ENCODE assay signal across 20 cellular contexts in genomic region chr7:48421357-48421756, GRCh38.
DNase-seq lines count a peak whose midpoint lies in the region; TF ChIP-seq lines count a peak whose summit lies in the region.
"Had no signal": no experiment of that assay in that cellular context is flagged by ENCODE, and none has a peak within 500 bp of the region (broad histone marks: within the 10 kb centered on the region; RNA-seq: fewer than 3 reads in every experiment).

No MANE protein-coding gene starts in this region.

- H3K36me3 ChIP-seq in SJSA1, result no peaks in the 10 kb centered on the region
- H3K36me3 ChIP-seq: BE2C, WERI-Rb-1 had no signal

- H3K9me3 ChIP-seq in SJSA1 (replicated peaks), result no peaks in the 10 kb centered on the region
- H3K9me3 ChIP-seq: BE2C, Caco-2, mucosa of descending colon had no signal

- DNase-seq in H4 (ENCODE audit: low spot score) (peak; percentile 81), SJSA1 (ENCODE audit: low read depth in 1 of 2, low spot score in 2 of 2) (peak; percentile 58 to 82), fibroblast of pulmonary artery (ENCODE audit: low read depth) (peak; percentile 6), renal cortical epithelial cell (ENCODE audit: low read depth) (peak; percentile 22), HK-2 (ENCODE audit: unreplicated experiment) (no peak), NCI-H524 (lab: John Stamatoyannopoulos, UW) (no peak)
- DNase-seq in activated CD8-positive, alpha-beta memory T cell treated with anti-CD3 and anti-CD28 coated beads for 24 hours, result no peak
- DNase-seq: activated CD4-positive, alpha-beta T cell treated with anti-CD3 and anti-CD28 coated beads, Interleukin-2, amount 50 U/mL, for 4 hours; activated naive CD4-positive, alpha-beta T cell treated with Interleukin-2 at 50 U/mL for 16 hours; amygdala; BE2C; Caco-2; Kasumi-1; mucosa of descending colon; NCI-H1105 treated with DMSO at 0.1 percent for 48 hours; NCI-H524 treated with DMSO at 0.1 percent for 48 hours; right cardiac atrium; SHP77; T-helper 2 cell; WERI-Rb-1 had no signal

- no peak for TF ChIP-seq CTCF in fibroblast of pulmonary artery (IDR thresholded peaks at IDR 0.05; ENCODE audit: low read length, missing control alignments)

- H3K4me3 ChIP-seq in SJSA1, result no peak overlapping the region
- H3K4me3 ChIP-seq in fibroblast of pulmonary artery (replicated peaks; ENCODE audit: low read depth, low read length), result no peak overlapping the region
- H3K4me3 ChIP-seq: mucosa of descending colon had no signal

- H3K4me1 ChIP-seq in SJSA1 (replicated peaks), result peaks cover 23% of the 10 kb centered on the region
- H3K4me1 ChIP-seq: BE2C, Caco-2 had no signal

- no peaks in the 10 kb centered on the region for H3K27me3 ChIP-seq in SJSA1 (replicated peaks)
- H3K27me3 ChIP-seq: BE2C had no signal

- peak overlapping the region; percentile 93 for H3K27ac ChIP-seq in SJSA1
- H3K27ac ChIP-seq: WERI-Rb-1 had no signal

Comparison
In these comparisons a context has a peak if more than half of its experiments do, and no peak if none do; other contexts are left out.
1. DNase-seq: peak in H4 (single experiment), SJSA1 (2 of 2), fibroblast of pulmonary artery (single experiment) and renal cortical epithelial cell (single experiment); none in activated CD8-positive, alpha-beta memory T cell treated with anti-CD3 and anti-CD28 coated beads for 24 hours (single experiment), HK-2 (single experiment) and NCI-H524 (0 of 2).